In genomic region chrX:47217852-47218279, GRCh38 we compare ENCODE assay signal across 8 cellular contexts. TPM values are rescaled to one million over a fixed set of nuclear protein-coding genes. Genes with fewer than 3 reads are reported as not detected.
DNase-seq lines count a peak whose midpoint lies in the region; ATAC-seq and TF ChIP-seq lines count a peak whose summit lies in the region.

No MANE protein-coding gene starts in this region.

- DNase-seq in BE2C, result peak; percentile 94
- DNase-seq in NCI-H526 (lab: John Stamatoyannopoulos, UW), result peak; percentile 98 to 99
- peak; percentile 92 for DNase-seq in activated CD4-positive, alpha-beta T cell treated with anti-CD3 and anti-CD28 coated beads, Interleukin-2, amount 50 U/mL, for 1 hour
- peak; percentile 99 for DNase-seq in dedifferentiated amniotic fluid mesenchymal stem cell (ENCODE audit: extremely low spot score)
- peak; percentile 95 for DNase-seq in left lobe of liver (ENCODE audit: low spot score)
- DNase-seq in stimulated activated CD4-positive, alpha-beta T cell treated with anti-CD3 and anti-CD28 coated beads, Interleukin-2, amount 100 ng/mL, for 24 hours, result peak; percentile 92

- H3K36me3 ChIP-seq in BE2C, result peaks cover 21% of the 10 kb centered on the region

- peak; percentile 91 for ATAC-seq in GM19324 (IDR thresholded peaks at IDR 0.05; ENCODE audit: low FRiP score, unreplicated experiment)
- ATAC-seq in HG03460 (IDR thresholded peaks at IDR 0.05; ENCODE audit: unreplicated experiment), result peak; percentile 83
- ATAC-seq in left lobe of liver, result peak; percentile 83

- H3K27me3 ChIP-seq in BE2C, result no peaks in the 10 kb centered on the region

- no peaks in the 10 kb centered on the region for H3K9me3 ChIP-seq in BE2C

- peak overlapping the region; percentile 75 for H3K4me3 ChIP-seq in BE2C (ENCODE audit: low read depth, low read length)

- no peak for TF ChIP-seq CTCF in BE2C (IDR thresholded peaks at IDR 0.05; ENCODE audit: low read depth, low read length)

- H3K4me1 ChIP-seq in BE2C, result no peaks in the 10 kb centered on the region

RNA-seq across cellular contexts. Expression of gene CDK16, which starts 0.6 kb away (rescaled TPM):
- 139 TPM for polyA plus RNA-seq in BE2C (2012; ENCODE audit: insufficient read depth, insufficient read length, low read depth)
- total RNA-seq in left lobe of liver, result 21.7 TPM

RNA-seq across cellular contexts. Expression of gene USP11, which starts 14.9 kb away (rescaled TPM):
- polyA plus RNA-seq in BE2C (2012; ENCODE audit: insufficient read depth, insufficient read length, low read depth), result 95.9 TPM
- 10.2 TPM for total RNA-seq in left lobe of liver

RNA-seq across cellular contexts. Expression of gene UBA1, which starts 24.2 kb away (rescaled TPM):
- polyA plus RNA-seq in BE2C (2012; ENCODE audit: insufficient read depth, insufficient read length, low read depth), result 174 TPM
- total RNA-seq in left lobe of liver, result 87.2 TPM

Comparison
In these comparisons a context has a peak if more than half of its experiments do, and no peak if none do; other contexts are left out.
1. Peak in every context shown above with its lines: DNase-seq, ATAC-seq and H3K4me3 ChIP-seq.